Comparison of ENCODE assay signal across 15 cellular contexts in the genomic region with DNA sequence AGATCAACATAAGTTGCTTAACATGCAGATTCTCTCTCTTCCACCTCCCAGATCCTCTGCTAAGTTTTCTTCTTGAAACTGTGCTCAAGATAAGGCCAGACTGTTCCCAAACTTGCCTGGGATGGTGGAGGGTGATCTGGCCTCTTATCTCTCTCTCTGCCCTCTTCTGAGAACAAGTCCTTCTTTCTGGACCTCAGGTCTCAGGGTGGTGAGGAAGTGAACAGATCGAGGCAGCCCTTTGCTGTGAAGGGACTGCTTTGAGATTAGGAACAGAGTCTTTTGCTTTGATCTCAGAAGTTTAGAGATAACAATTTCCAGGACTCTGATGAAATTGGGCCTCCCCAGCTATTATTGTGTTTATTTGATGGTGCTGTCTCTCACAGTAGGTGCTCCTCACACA.
DNase-seq lines count a peak whose midpoint lies in the region; ATAC-seq and TF ChIP-seq lines count a peak whose summit lies in the region.
"Had no signal": no experiment of that assay in that cellular context is flagged by ENCODE, and none has a peak within 500 bp of the region (broad histone marks: within the 10 kb centered on the region; RNA-seq: fewer than 3 reads in every experiment).

No MANE protein-coding gene starts in this region.

- no peaks in the 10 kb centered on the region for H4K20me1 ChIP-seq in GM23338 (replicated peaks; ENCODE audit: insufficient read depth)
- peaks cover 5% of the 10 kb centered on the region; the same call in 1 of the 2 replicates for H4K20me1 ChIP-seq in IMR-90 (ENCODE audit: insufficient read depth, low read length)

- H2BK15ac ChIP-seq in IMR-90 (ENCODE audit: low read depth, low read length) = no peak overlapping the region

- H2AK5ac ChIP-seq in IMR-90 (ENCODE audit: low read depth, low read length) = 0 out of 2 replicates have a peak overlapping the region, but pooled peaks have one; percentile 48

- intact Hi-C loops in IMR-90 (cut with micrococcal nuclease) = no loop called here

- no peak overlapping the region for H3K27ac Mint-ChIP-seq in GM23338
- peak overlapping the region; percentile 64 for H3K27ac Mint-ChIP-seq in nephron progenitor cell
- no peak overlapping the region for H3K27ac Mint-ChIP-seq in stimulated activated naive B cell treated with anti-CD40 and anti-IgM and Interleukin-4, amounts not matched to agents 10 μg/mL and 1 μg/mL and 100 μg/mL, for 72 hours
- H3K27ac Mint-ChIP-seq: CD8-positive, alpha-beta T cell had no signal

- H3K9ac ChIP-seq in IMR-90 (ENCODE audit: low read depth, low read length) = no peak overlapping the region

- WGBS in IMR-90 (ENCODE audit: extremely low coverage in 2 of 2, insufficient read length in 1 of 2), 2 experiments = no CpG with 5 or more reads among the region's 1 CpG

- peak overlapping the region; percentile 42; the same call in 1 of the 2 replicates for H3K18ac ChIP-seq in IMR-90 (ENCODE audit: low read depth, low read length)

- no peak overlapping the region for H2BK5ac ChIP-seq in IMR-90 (ENCODE audit: low read depth, low read length, poor library complexity, severe bottlenecking)

- H2AK9ac ChIP-seq in IMR-90 (replicated peaks; ENCODE audit: low read depth, low read length, poor library complexity) = no peak overlapping the region

- H3K4me2 ChIP-seq in GM23338 = peak overlapping the region; percentile 72
- H3K4me2 ChIP-seq in IMR-90 (ENCODE audit: low read depth, low read length) = no peak overlapping the region

- no peak overlapping the region for H3K4me3 Mint-ChIP-seq in GM23338
- H3K4me3 Mint-ChIP-seq in nephron progenitor cell = no peak overlapping the region
- H3K4me3 Mint-ChIP-seq in stimulated activated naive B cell treated with anti-CD40 and anti-IgM and Interleukin-4, amounts not matched to agents 10 μg/mL and 1 μg/mL and 100 μg/mL, for 72 hours = no peak overlapping the region
- H3K4me3 Mint-ChIP-seq: CD8-positive, alpha-beta T cell had no signal

- H3K9me3 Mint-ChIP-seq in GM23338 = no peaks in the 10 kb centered on the region
- no peaks in the 10 kb centered on the region for H3K9me3 Mint-ChIP-seq in nephron progenitor cell
- no peaks in the 10 kb centered on the region for H3K9me3 Mint-ChIP-seq in stimulated activated naive B cell treated with anti-CD40 and anti-IgM and Interleukin-4, amounts not matched to agents 10 μg/mL and 1 μg/mL and 100 μg/mL, for 72 hours
- H3K9me3 Mint-ChIP-seq: CD8-positive, alpha-beta T cell had no signal

- H3K36me3 Mint-ChIP-seq in GM23338 (ENCODE audit: low read depth) = peaks cover 8% of the 10 kb centered on the region; the same call in 2 of the 3 replicates
- peaks cover 86% of the 10 kb centered on the region for H3K36me3 Mint-ChIP-seq in nephron progenitor cell (ENCODE audit: low read depth)
- H3K36me3 Mint-ChIP-seq in stimulated activated naive B cell treated with anti-CD40 and anti-IgM and Interleukin-4, amounts not matched to agents 10 μg/mL and 1 μg/mL and 100 μg/mL, for 72 hours = no peaks in the 10 kb centered on the region
- H3K36me3 Mint-ChIP-seq: CD8-positive, alpha-beta T cell had no signal

- no peak overlapping the region for H4K91ac ChIP-seq in IMR-90 (ENCODE audit: insufficient read depth, low read depth, low read length)

- no peaks in the 10 kb centered on the region for H3K9me3 ChIP-seq in IMR-90 (ENCODE audit: control insufficient read depth, insufficient read depth, low read length)

- BruUV-seq in IMR-90 (replicated peaks; lab: Mats Ljungman, UMichigan) = no TSS peak

- no peak for TF ChIP-seq RAD21 in IMR-90 (IDR thresholded peaks at IDR 0.05; ENCODE audit: low read length)

- no peak overlapping the region for H2BK20ac ChIP-seq in IMR-90 (ENCODE audit: low read depth, low read length)

- peaks cover 20% of the 10 kb centered on the region for H3K9me1 ChIP-seq in IMR-90 (ENCODE audit: insufficient read depth, low read length)

- no peak overlapping the region for H2BK120ac ChIP-seq in IMR-90 (ENCODE audit: low read depth, low read length)

- 0 out of 2 replicates have a peak overlapping the region, but pooled peaks have one; percentile 18 for H3K4me3 ChIP-seq in GM23338
- no peak overlapping the region for H3K4me3 ChIP-seq in IMR-90 (ENCODE audit: insufficient read depth, low read depth, low read length)

- H3K4ac ChIP-seq in IMR-90 (ENCODE audit: low read depth, low read length) = no peak overlapping the region

- TF ChIP-seq POLR2A in IMR-90 (IDR thresholded peaks at IDR 0.05; ENCODE audit: low read depth, low read length) = no peak

- H4K5ac ChIP-seq in IMR-90 (ENCODE audit: low read depth, low read length) = no peak overlapping the region; the same call in 1 of the 2 replicates

- TF ChIP-seq CTCF in GM23338 (conservative IDR thresholded peaks at IDR 0.05; ENCODE audit: low read depth in 2 of 2) (no peak), IMR-90 (conservative IDR thresholded peaks at IDR 0.05; ENCODE audit: low read depth, low read length) (no peak), nephron progenitor cell (IDR thresholded peaks at IDR 0.05) (no peak)

- peaks cover 6% of the 10 kb centered on the region for H3K27me3 Mint-ChIP-seq in GM23338 (ENCODE audit: insufficient read depth, low read depth, poor library complexity)
- no peaks in the 10 kb centered on the region for H3K27me3 Mint-ChIP-seq in nephron progenitor cell (ENCODE audit: low read depth, poor library complexity)
- H3K27me3 Mint-ChIP-seq in stimulated activated naive B cell treated with anti-CD40 and anti-IgM and Interleukin-4, amounts not matched to agents 10 μg/mL and 1 μg/mL and 100 μg/mL, for 72 hours = peaks cover 19 to 48% of the 10 kb centered on the region in 2 donors

- H3K4me1 Mint-ChIP-seq in GM23338 (peaks cover 34% of the 10 kb centered on the region), nephron progenitor cell (peaks cover 58% of the 10 kb centered on the region)
- H3K4me1 Mint-ChIP-seq in stimulated activated naive B cell treated with anti-CD40 and anti-IgM and Interleukin-4, amounts not matched to agents 10 μg/mL and 1 μg/mL and 100 μg/mL, for 72 hours = no peaks in the 10 kb centered on the region

- DNase-seq in GM23338 (ENCODE audit: low spot score) (no peak), IMR-90 (no peak), islet precursor cell (peak; percentile 70), nephron progenitor cell (no peak), NCI-H2227 treated with DMSO at 0.1 percent for 48 hours (lab: John Stamatoyannopoulos, UW) (no peak), activated gamma-delta T cell (lab: John Stamatoyannopoulos, UW) (no peak)
- no peak for DNase-seq in stimulated activated naive B cell treated with anti-CD40 and anti-IgM and Interleukin-4, amounts not matched to agents 10 μg/mL and 1 μg/mL and 100 μg/mL, for 72 hours
- DNase-seq: BE2C; CD8-positive, alpha-beta T cell; COR-L47; DND-41; GF-D8 had no signal

- H3K79me1 ChIP-seq in IMR-90 (ENCODE audit: low read depth in 1 of 2, low read length in 2 of 2) = peaks cover 0 to 12% of the 10 kb centered on the region in 2 experiments; a peak in 1 of 4 replicates

- ATAC-seq in GM23338 = no peak
- no peak for ATAC-seq in IMR-90 (ENCODE audit: low read depth)
- ATAC-seq in HG02884 (IDR thresholded peaks at IDR 0.05; ENCODE audit: unreplicated experiment) = no peak
- ATAC-seq in stimulated activated naive B cell treated with anti-CD40 and anti-IgM and Interleukin-4, amounts not matched to agents 10 μg/mL and 1 μg/mL and 100 μg/mL, for 72 hours (replicated peaks) = no peak
- ATAC-seq: CD8-positive, alpha-beta T cell; HCT116 had no signal

- no peaks in the 10 kb centered on the region for H3K27me3 ChIP-seq in GM23338 (ENCODE audit: insufficient read depth)
- no peaks in the 10 kb centered on the region for H3K27me3 ChIP-seq in IMR-90 (ENCODE audit: control insufficient read depth, insufficient read depth, low read length)
- H3K27me3 ChIP-seq: BE2C had no signal

- H3F3A ChIP-seq in GM23338 (replicated peaks; ENCODE audit: low read depth) = no peaks in the 10 kb centered on the region

- CTCF ChIA-PET in IMR-90 (lab: Yijun Ruan, JAX) = no interaction called here

- POLR2A ChIA-PET in IMR-90 (lab: Charles Lee; ENCODE audit: unreplicated experiment) = no interaction called here

- in situ Hi-C loops in IMR-90 (cut with MboI; ENCODE audit: low sequenced_read_pairs) = no loop called here

- no peaks in the 10 kb centered on the region for H3K9me2 ChIP-seq in GM23338 (ENCODE audit: insufficient read depth)

- no peak overlapping the region for H2AFZ ChIP-seq in GM23338
- H2AFZ ChIP-seq in IMR-90 (replicated peaks; ENCODE audit: low read length, poor library complexity) = no peak overlapping the region

- H4K8ac ChIP-seq in IMR-90 (ENCODE audit: low read depth in 2 of 2, low read length in 2 of 2) = no peak overlapping the region

- H3K79me2 ChIP-seq in GM23338 (replicated peaks; ENCODE audit: insufficient read depth) = no peaks in the 10 kb centered on the region; the same call in 1 of the 2 replicates

- H3K23ac ChIP-seq in IMR-90 (ENCODE audit: low read depth, low read length) = no peak overlapping the region

- 0 out of 2 replicates have a peak overlapping the region, but pooled peaks have one; percentile 25 for H3K14ac ChIP-seq in IMR-90 (replicated peaks; ENCODE audit: low read depth, low read length)

- dilution Hi-C loops in IMR-90 (cut with HindIII; ENCODE audit: low sequenced_read_pairs, unreplicated experiment) = no loop called here

- H3K27ac ChIP-seq in GM23338 (ENCODE audit: low read depth) (no peak overlapping the region), IMR-90 (ENCODE audit: insufficient read depth, low read length) (no peak overlapping the region)
- H3K27ac ChIP-seq: C4-2B had no signal

- H3K4me1 ChIP-seq in GM23338 (ENCODE audit: insufficient read depth) (peaks cover 41% of the 10 kb centered on the region), IMR-90 (ENCODE audit: control insufficient read depth, insufficient read depth, low read length) (peaks cover 15% of the 10 kb centered on the region)
- H3K4me1 ChIP-seq: BE2C had no signal

- H3K36me3 ChIP-seq in GM23338 (ENCODE audit: insufficient read depth) (no peaks in the 10 kb centered on the region), IMR-90 (ENCODE audit: control insufficient read depth, insufficient read depth, low read length) (peaks cover 6% of the 10 kb centered on the region)
- H3K36me3 ChIP-seq: BE2C had no signal

- H3K56ac ChIP-seq in IMR-90 (ENCODE audit: extremely low read depth, insufficient read depth, low read length) = no peak overlapping the region

TF ChIP-seq in GM23338, 12 proteins besides CTCF, POLR2A, EP300 and RAD21 (continues in another document):
- no peak for TF ChIP-seq ZNF331 (CRISPR knock-in tag; IDR thresholded peaks at IDR 0.05; ENCODE audit: low read depth)

TF ChIP-seq in IMR-90, 13 proteins besides CTCF, POLR2A, EP300 and RAD21 (continues in another document):
- no peak for TF ChIP-seq RCOR1 (IDR thresholded peaks at IDR 0.05; ENCODE audit: insufficient replicate concordance, low read length)
